Comparison of ENCODE assay signal across 34 cellular contexts in genomic region chr7:130305677-130306076, GRCh38. TPM values are rescaled to one million over a fixed set of nuclear protein-coding genes. Genes with fewer than 3 reads are reported as not detected.
"Had no signal": no experiment of that assay in that cellular context is flagged by ENCODE, and none has a peak within 500 bp of the region (broad histone marks: within the 10 kb centered on the region; RNA-seq: fewer than 3 reads in every experiment).

No MANE protein-coding gene starts in this region.

- H3K36me3 ChIP-seq: adrenal gland, SJCRH30 had no signal

- DNase-seq: activated B cell treated with CpG ODN at 0.5 μM for 24 hours; activated CD4-positive, alpha-beta memory T cell treated with anti-CD3 and anti-CD28 coated beads for 36 hours; activated CD4-positive, alpha-beta T cell treated with anti-CD3 and anti-CD28 coated beads for 4 hours; activated CD4-positive, alpha-beta T cell treated with anti-CD3 and anti-CD28 coated beads, Interleukin-2, amount 50 U/mL, for 1 hour; activated CD4-positive, CD25-positive, alpha-beta regulatory T cell treated with anti-CD3 and anti-CD28 coated beads, Interleukin-2, amount 50 U/mL, for 72 hours; activated CD8-positive, alpha-beta memory T cell treated with anti-CD3 and anti-CD28 coated beads, Interleukin-2, amount 50 U/mL, for 4 hours; activated gamma-delta T cell treated with Interleukin-2 at 50 U/mL for 16 hours; activated naive CD4-positive, alpha-beta T cell treated with anti-CD3 and anti-CD28 coated beads for 36 hours; activated T-cell treated with anti-CD3 and anti-CD28 coated beads for 4 hours; activated T-cell treated with anti-CD3 and anti-CD28 coated beads, Interleukin-2, amount 50 U/mL, for 4 hours; Kasumi-1; KG1; MG63; NCI-H1048; NCI-H1105 treated with DMSO at 0.1 percent for 48 hours; NCI-H1436; NCI-H1694; NCI-H226; NCI-H446 treated with DMSO at 0.1 percent for 48 hours; NCI-H524; SHP77; SJCRH30; SW 1271; T-helper 1 cell; T-helper 2 cell; T-helper 9 cell had no signal

- H3K27ac Mint-ChIP-seq: activated B cell treated with CpG ODN at 0.5 μM for 24 hours; activated CD4-positive, alpha-beta memory T cell treated with anti-CD3 and anti-CD28 coated beads for 36 hours; activated naive CD4-positive, alpha-beta T cell treated with anti-CD3 and anti-CD28 coated beads for 36 hours; activated naive CD4-positive, alpha-beta T cell treated with anti-CD3 and anti-CD28 coated beads, Interleukin-2, amount 50 U/mL, for 72 hours; activated T-helper 1 cell treated with anti-CD3 and anti-CD28 coated beads, Interleukin-12 subunit alpha, Interleukin-12 subunit beta, Interleukin-2, Interleukin-4 antibody, amounts not matched to agents 30 ng/mL and 10 ng/mL and 1 ng/mL, durations not matched to agents 14 hours and 24 hours and 36 hours had no signal

- H3K36me3 Mint-ChIP-seq: activated CD4-positive, alpha-beta memory T cell treated with anti-CD3 and anti-CD28 coated beads for 36 hours; activated naive CD4-positive, alpha-beta T cell treated with anti-CD3 and anti-CD28 coated beads, Interleukin-2, amount 50 U/mL, for 72 hours had no signal

- H3K4me1 Mint-ChIP-seq: activated B cell treated with CpG ODN at 0.5 μM for 24 hours had no signal

- H3K9me3 ChIP-seq: adrenal gland, MG63 had no signal

- H3K4me3 Mint-ChIP-seq: activated B cell treated with CpG ODN at 0.5 μM for 24 hours; activated CD4-positive, alpha-beta memory T cell treated with anti-CD3 and anti-CD28 coated beads for 36 hours; activated naive CD4-positive, alpha-beta T cell treated with anti-CD3 and anti-CD28 coated beads for 36 hours; activated T-cell treated with anti-CD3 and anti-CD28 coated beads, Interleukin-2, amount 50 U/mL, for 4 hours; activated T-helper 1 cell treated with anti-CD3 and anti-CD28 coated beads, Interleukin-12 subunit alpha, Interleukin-12 subunit beta, Interleukin-2, Interleukin-4 antibody, amounts not matched to agents 30 ng/mL and 10 ng/mL and 1 ng/mL, durations not matched to agents 14 hours and 24 hours and 36 hours; brain had no signal

- H3K4me1 ChIP-seq: adrenal gland, SJCRH30 had no signal

- H3K27ac ChIP-seq: SJCRH30, VCaP had no signal

- H3K4me3 ChIP-seq: adrenal gland, MG63, SJCRH30 had no signal

- ATAC-seq: activated naive CD4-positive, alpha-beta T cell treated with anti-CD3 and anti-CD28 coated beads, Interleukin-2, amount 50 U/mL, for 72 hours; activated T-cell treated with anti-CD3 and anti-CD28 coated beads, Interleukin-2, amount 50 U/mL, for 4 hours; Panc1 had no signal

- H3K27me3 ChIP-seq: adrenal gland, MG63, SJCRH30 had no signal

- H3K9me3 Mint-ChIP-seq: activated B cell treated with CpG ODN at 0.5 μM for 24 hours; activated CD4-positive, alpha-beta memory T cell treated with anti-CD3 and anti-CD28 coated beads for 36 hours; activated naive CD4-positive, alpha-beta T cell treated with anti-CD3 and anti-CD28 coated beads for 36 hours; activated naive CD4-positive, alpha-beta T cell treated with anti-CD3 and anti-CD28 coated beads, Interleukin-2, amount 50 U/mL, for 72 hours; activated T-cell treated with anti-CD3 and anti-CD28 coated beads, Interleukin-2, amount 50 U/mL, for 4 hours; activated T-helper 1 cell treated with anti-CD3 and anti-CD28 coated beads, Interleukin-12 subunit alpha, Interleukin-12 subunit beta, Interleukin-2, Interleukin-4 antibody, amounts not matched to agents 30 ng/mL and 10 ng/mL and 1 ng/mL, durations not matched to agents 14 hours and 24 hours and 36 hours had no signal

RNA-seq across cellular contexts. Expression of gene CPA4, which starts 12.7 kb away (rescaled TPM):
- total RNA-seq: activated B cell treated with CpG ODN at 0.5 μM for 24 hours; activated naive CD4-positive, alpha-beta T cell treated with anti-CD3 and anti-CD28 coated beads for 36 hours; activated naive CD4-positive, alpha-beta T cell treated with anti-CD3 and anti-CD28 coated beads, Interleukin-2, amount 50 U/mL, for 72 hours; activated T-helper 1 cell treated with anti-CD3 and anti-CD28 coated beads, Interleukin-12 subunit alpha, Interleukin-12 subunit beta, Interleukin-2, Interleukin-4 antibody, amounts not matched to agents 30 ng/mL and 10 ng/mL and 1 ng/mL, durations not matched to agents 14 hours and 24 hours and 36 hours had no signal

RNA-seq across cellular contexts. Expression of gene CPA5, which starts 38.9 kb away (rescaled TPM):
- total RNA-seq: activated B cell treated with CpG ODN at 0.5 μM for 24 hours, bronchial epithelial cell had no signal

RNA-seq across cellular contexts. Expression of gene CPA2, which starts 39.0 kb away (rescaled TPM):
- total RNA-seq: activated B cell treated with CpG ODN at 0.5 μM for 24 hours; activated naive CD4-positive, alpha-beta T cell treated with anti-CD3 and anti-CD28 coated beads for 36 hours; activated T-helper 1 cell treated with anti-CD3 and anti-CD28 coated beads, Interleukin-12 subunit alpha, Interleukin-12 subunit beta, Interleukin-2, Interleukin-4 antibody, amounts not matched to agents 30 ng/mL and 10 ng/mL and 1 ng/mL, durations not matched to agents 14 hours and 24 hours and 36 hours; bronchial epithelial cell; RPMI7951 had no signal
